1 cellular context compared by ENCODE assay signal in the genomic region with DNA sequence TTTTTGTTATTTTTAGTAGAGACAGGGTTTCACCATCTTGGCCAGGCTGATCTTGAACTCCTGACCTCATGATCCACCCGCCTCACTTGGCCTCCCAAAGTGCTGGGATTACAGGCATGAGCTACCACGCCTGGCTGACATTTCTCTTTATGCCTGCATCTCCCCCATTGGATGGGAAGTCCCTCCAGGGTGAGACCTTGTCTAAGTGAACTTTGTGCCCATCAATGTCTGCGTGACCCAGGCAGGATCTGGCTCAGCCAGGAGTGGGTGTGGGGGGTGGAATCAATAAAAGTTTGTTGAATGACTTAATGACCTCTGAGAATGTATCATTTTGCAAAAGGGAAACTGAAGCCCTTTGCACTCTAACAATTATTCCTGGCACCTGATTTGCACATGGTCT.
A peak's percentile ranks its signal among the peaks of the same experiment; 100 is the strongest.
TF ChIP-seq lines count a peak whose summit lies in the region.

No MANE protein-coding gene starts in this region.

TF ChIP-seq in HepG2, 621 proteins besides CTCF, POLR2A, EP300 and RAD21 (continued from another document):
- TF ChIP-seq, protein P1, sequence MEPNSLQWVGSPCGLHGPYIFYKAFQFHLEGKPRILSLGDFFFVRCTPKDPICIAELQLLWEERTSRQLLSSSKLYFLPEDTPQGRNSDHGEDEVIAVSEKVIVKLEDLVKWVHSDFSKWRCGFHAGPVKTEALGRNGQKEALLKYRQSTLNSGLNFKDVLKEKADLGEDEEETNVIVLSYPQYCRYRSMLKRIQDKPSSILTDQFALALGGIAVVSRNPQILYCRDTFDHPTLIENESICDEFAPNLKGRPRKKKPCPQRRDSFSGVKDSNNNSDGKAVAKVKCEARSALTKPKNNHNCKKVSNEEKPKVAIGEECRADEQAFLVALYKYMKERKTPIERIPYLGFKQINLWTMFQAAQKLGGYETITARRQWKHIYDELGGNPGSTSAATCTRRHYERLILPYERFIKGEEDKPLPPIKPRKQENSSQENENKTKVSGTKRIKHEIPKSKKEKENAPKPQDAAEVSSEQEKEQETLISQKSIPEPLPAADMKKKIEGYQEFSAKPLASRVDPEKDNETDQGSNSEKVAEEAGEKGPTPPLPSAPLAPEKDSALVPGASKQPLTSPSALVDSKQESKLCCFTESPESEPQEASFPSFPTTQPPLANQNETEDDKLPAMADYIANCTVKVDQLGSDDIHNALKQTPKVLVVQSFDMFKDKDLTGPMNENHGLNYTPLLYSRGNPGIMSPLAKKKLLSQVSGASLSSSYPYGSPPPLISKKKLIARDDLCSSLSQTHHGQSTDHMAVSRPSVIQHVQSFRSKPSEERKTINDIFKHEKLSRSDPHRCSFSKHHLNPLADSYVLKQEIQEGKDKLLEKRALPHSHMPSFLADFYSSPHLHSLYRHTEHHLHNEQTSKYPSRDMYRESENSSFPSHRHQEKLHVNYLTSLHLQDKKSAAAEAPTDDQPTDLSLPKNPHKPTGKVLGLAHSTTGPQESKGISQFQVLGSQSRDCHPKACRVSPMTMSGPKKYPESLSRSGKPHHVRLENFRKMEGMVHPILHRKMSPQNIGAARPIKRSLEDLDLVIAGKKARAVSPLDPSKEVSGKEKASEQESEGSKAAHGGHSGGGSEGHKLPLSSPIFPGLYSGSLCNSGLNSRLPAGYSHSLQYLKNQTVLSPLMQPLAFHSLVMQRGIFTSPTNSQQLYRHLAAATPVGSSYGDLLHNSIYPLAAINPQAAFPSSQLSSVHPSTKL (CRISPR knock-in tag; IDR thresholded peaks at IDR 0.05), result peak; percentile 63
- TF ChIP-seq PTBP1 (IDR thresholded peaks at IDR 0.05; ENCODE audit: low read depth, low read length, poor library complexity, severe bottlenecking) (no peak), ESRRA (CRISPR knock-in tag; IDR thresholded peaks at IDR 0.05; ENCODE audit: low read depth) (peak; percentile 80; the same call in 1 of the 2 replicates), XRCC5 (optimal IDR thresholded peaks at IDR 0.05; ENCODE audit: low read length) (no peak), ZNF430 (CRISPR knock-in tag; IDR thresholded peaks at IDR 0.05) (0 out of 2 replicates have a peak, but pooled peaks have one; percentile 37), DPF2 (CRISPR knock-in tag; IDR thresholded peaks at IDR 0.05; ENCODE audit: borderline replicate concordance, low read depth) (peak; percentile 40; the same call in 1 of the 2 replicates), ZNF629 (CRISPR knock-in tag; conservative IDR thresholded peaks at IDR 0.05) (peak; percentile 68), DR1 (CRISPR knock-in tag; IDR thresholded peaks at IDR 0.05) (no peak), ZNF761 (CRISPR knock-in tag; conservative IDR thresholded peaks at IDR 0.05) (no peak), ZNF24 (IDR thresholded peaks at IDR 0.05) (0 out of 2 replicates have a peak, but pooled peaks have one; percentile 34), TBX3 (IDR thresholded peaks at IDR 0.05; ENCODE audit: borderline replicate concordance) (0 out of 2 replicates have a peak, but pooled peaks have one; percentile 11), SRSF1 (optimal IDR thresholded peaks at IDR 0.05; ENCODE audit: low read depth, low read length) (no peak), GTF3A (CRISPR knock-in tag; conservative IDR thresholded peaks at IDR 0.05) (no peak), ZNF124 (CRISPR knock-in tag; IDR thresholded peaks at IDR 0.05) (no peak), ZBTB3 (CRISPR knock-in tag; IDR thresholded peaks at IDR 0.05; ENCODE audit: borderline replicate concordance, low read depth) (no peak), ONECUT2 (CRISPR knock-in tag; IDR thresholded peaks at IDR 0.05) (peak; percentile 87), SIX4 (CRISPR knock-in tag; IDR thresholded peaks at IDR 0.05) (no peak), ZNF749 (CRISPR knock-in tag; IDR thresholded peaks at IDR 0.05; ENCODE audit: borderline replicate concordance) (no peak), KAT7 (CRISPR knock-in tag; IDR thresholded peaks at IDR 0.05; ENCODE audit: borderline replicate concordance) (no peak), SALL1 (CRISPR knock-in tag; IDR thresholded peaks at IDR 0.05) (peak; percentile 86), ZMYM2 (CRISPR knock-in tag; IDR thresholded peaks at IDR 0.05) (peak; percentile 97), ARNT2 (CRISPR knock-in tag; IDR thresholded peaks at IDR 0.05; ENCODE audit: low read depth) (no peak), ZNF605 (CRISPR knock-in tag; IDR thresholded peaks at IDR 0.05) (no peak; the same call in 1 of the 2 replicates), HNF4G (IDR thresholded peaks at IDR 0.05; ENCODE audit: borderline replicate concordance, low read depth, low read length) (0 out of 2 replicates have a peak, but pooled peaks have one; percentile 27), HNF4G (CRISPR knock-in tag; IDR thresholded peaks at IDR 0.05; ENCODE audit: borderline replicate concordance, low read depth) (no peak), MEIS1 (CRISPR knock-in tag; IDR thresholded peaks at IDR 0.05; ENCODE audit: borderline replicate concordance) (peak; percentile 45; the same call in 1 of the 2 replicates), FOXM1 (CRISPR knock-in tag; IDR thresholded peaks at IDR 0.05) (no peak), MIER2 (CRISPR knock-in tag; IDR thresholded peaks at IDR 0.05) (no peak), NFIB (CRISPR knock-in tag; IDR thresholded peaks at IDR 0.05; ENCODE audit: borderline replicate concordance) (no peak), MTF1 (CRISPR knock-in tag; IDR thresholded peaks at IDR 0.05) (no peak), TEAD3 (CRISPR knock-in tag; optimal IDR thresholded peaks at IDR 0.05; ENCODE audit: borderline replicate concordance) (peak; percentile 50), ZNF383 (CRISPR knock-in tag; IDR thresholded peaks at IDR 0.05; ENCODE audit: borderline replicate concordance) (no peak), YY1 (IDR thresholded peaks at IDR 0.05; ENCODE audit: insufficient read depth, insufficient replicate concordance, low read depth, low read length) (no peak), TOPORS (CRISPR knock-in tag; IDR thresholded peaks at IDR 0.05) (no peak), ZMYM4 (CRISPR knock-in tag; IDR thresholded peaks at IDR 0.05) (0 out of 2 replicates have a peak, but pooled peaks have one; percentile 32), ZNF3 (CRISPR knock-in tag; IDR thresholded peaks at IDR 0.05) (peak; percentile 100), FOXA3 (CRISPR knock-in tag; IDR thresholded peaks at IDR 0.05) (peak; percentile 23; the same call in 1 of the 2 replicates), PAX8 (CRISPR knock-in tag; IDR thresholded peaks at IDR 0.05; ENCODE audit: borderline replicate concordance) (no peak), MIER3 (CRISPR knock-in tag; IDR thresholded peaks at IDR 0.05; ENCODE audit: borderline replicate concordance) (peak; percentile 64; the same call in 1 of the 2 replicates), FOXP1 (IDR thresholded peaks at IDR 0.05) (no peak), FOXP1 (CRISPR knock-in tag; IDR thresholded peaks at IDR 0.05) (no peak), MXI1 (IDR thresholded peaks at IDR 0.05; ENCODE audit: borderline replicate concordance, low read depth, low read length) (no peak), JUN (CRISPR knock-in tag; IDR thresholded peaks at IDR 0.05) (0 out of 2 replicates have a peak, but pooled peaks have one; percentile 37), PITX1 (CRISPR knock-in tag; IDR thresholded peaks at IDR 0.05) (peak; percentile 75), ZNF20 (CRISPR knock-in tag; IDR thresholded peaks at IDR 0.05) (no peak), KLF13 (CRISPR knock-in tag; IDR thresholded peaks at IDR 0.05) (no peak), ZNF501 (CRISPR knock-in tag; IDR thresholded peaks at IDR 0.05) (peak; percentile 40; the same call in 1 of the 2 replicates), YEATS2 (CRISPR knock-in tag; IDR thresholded peaks at IDR 0.05; ENCODE audit: borderline replicate concordance) (no peak), TSC22D2 (CRISPR knock-in tag; IDR thresholded peaks at IDR 0.05; ENCODE audit: borderline replicate concordance) (no peak), ARNTL (CRISPR knock-in tag; IDR thresholded peaks at IDR 0.05) (peak; percentile 74), ZBTB7B (CRISPR knock-in tag; IDR thresholded peaks at IDR 0.05) (peak; percentile 31; the same call in 1 of the 2 replicates)
- TF ChIP-seq, protein P2, sequence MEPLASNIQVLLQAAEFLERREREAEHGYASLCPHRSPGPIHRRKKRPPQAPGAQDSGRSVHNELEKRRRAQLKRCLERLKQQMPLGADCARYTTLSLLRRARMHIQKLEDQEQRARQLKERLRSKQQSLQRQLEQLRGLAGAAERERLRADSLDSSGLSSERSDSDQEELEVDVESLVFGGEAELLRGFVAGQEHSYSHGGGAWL (CRISPR knock-in tag; IDR thresholded peaks at IDR 0.05), result no peak
- TF ChIP-seq, protein P3, sequence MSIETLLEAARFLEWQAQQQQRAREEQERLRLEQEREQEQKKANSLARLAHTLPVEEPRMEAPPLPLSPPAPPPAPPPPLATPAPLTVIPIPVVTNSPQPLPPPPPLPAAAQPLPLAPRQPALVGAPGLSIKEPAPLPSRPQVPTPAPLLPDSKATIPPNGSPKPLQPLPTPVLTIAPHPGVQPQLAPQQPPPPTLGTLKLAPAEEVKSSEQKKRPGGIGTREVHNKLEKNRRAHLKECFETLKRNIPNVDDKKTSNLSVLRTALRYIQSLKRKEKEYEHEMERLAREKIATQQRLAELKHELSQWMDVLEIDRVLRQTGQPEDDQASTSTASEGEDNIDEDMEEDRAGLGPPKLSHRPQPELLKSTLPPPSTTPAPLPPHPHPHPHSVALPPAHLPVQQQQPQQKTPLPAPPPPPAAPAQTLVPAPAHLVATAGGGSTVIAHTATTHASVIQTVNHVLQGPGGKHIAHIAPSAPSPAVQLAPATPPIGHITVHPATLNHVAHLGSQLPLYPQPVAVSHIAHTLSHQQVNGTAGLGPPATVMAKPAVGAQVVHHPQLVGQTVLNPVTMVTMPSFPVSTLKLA (IDR thresholded peaks at IDR 0.05), result no peak
- TF ChIP-seq, protein P4, sequence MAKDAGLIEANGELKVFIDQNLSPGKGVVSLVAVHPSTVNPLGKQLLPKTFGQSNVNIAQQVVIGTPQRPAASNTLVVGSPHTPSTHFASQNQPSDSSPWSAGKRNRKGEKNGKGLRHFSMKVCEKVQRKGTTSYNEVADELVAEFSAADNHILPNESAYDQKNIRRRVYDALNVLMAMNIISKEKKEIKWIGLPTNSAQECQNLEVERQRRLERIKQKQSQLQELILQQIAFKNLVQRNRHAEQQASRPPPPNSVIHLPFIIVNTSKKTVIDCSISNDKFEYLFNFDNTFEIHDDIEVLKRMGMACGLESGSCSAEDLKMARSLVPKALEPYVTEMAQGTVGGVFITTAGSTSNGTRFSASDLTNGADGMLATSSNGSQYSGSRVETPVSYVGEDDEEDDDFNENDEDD (CRISPR knock-in tag; IDR thresholded peaks at IDR 0.05; ENCODE audit: borderline replicate concordance), result 0 out of 2 replicates have a peak, but pooled peaks have one; percentile 13
- TF ChIP-seq, protein P5, sequence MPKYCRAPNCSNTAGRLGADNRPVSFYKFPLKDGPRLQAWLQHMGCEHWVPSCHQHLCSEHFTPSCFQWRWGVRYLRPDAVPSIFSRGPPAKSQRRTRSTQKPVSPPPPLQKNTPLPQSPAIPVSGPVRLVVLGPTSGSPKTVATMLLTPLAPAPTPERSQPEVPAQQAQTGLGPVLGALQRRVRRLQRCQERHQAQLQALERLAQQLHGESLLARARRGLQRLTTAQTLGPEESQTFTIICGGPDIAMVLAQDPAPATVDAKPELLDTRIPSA (CRISPR knock-in tag; IDR thresholded peaks at IDR 0.05; ENCODE audit: borderline replicate concordance), result no peak
- TF ChIP-seq, protein P6, sequence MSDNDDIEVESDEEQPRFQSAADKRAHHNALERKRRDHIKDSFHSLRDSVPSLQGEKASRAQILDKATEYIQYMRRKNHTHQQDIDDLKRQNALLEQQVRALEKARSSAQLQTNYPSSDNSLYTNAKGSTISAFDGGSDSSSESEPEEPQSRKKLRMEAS (IDR thresholded peaks at IDR 0.05), result 0 out of 2 replicates have a peak, but pooled peaks have one; percentile 3
- TF ChIP-seq, protein P7, sequence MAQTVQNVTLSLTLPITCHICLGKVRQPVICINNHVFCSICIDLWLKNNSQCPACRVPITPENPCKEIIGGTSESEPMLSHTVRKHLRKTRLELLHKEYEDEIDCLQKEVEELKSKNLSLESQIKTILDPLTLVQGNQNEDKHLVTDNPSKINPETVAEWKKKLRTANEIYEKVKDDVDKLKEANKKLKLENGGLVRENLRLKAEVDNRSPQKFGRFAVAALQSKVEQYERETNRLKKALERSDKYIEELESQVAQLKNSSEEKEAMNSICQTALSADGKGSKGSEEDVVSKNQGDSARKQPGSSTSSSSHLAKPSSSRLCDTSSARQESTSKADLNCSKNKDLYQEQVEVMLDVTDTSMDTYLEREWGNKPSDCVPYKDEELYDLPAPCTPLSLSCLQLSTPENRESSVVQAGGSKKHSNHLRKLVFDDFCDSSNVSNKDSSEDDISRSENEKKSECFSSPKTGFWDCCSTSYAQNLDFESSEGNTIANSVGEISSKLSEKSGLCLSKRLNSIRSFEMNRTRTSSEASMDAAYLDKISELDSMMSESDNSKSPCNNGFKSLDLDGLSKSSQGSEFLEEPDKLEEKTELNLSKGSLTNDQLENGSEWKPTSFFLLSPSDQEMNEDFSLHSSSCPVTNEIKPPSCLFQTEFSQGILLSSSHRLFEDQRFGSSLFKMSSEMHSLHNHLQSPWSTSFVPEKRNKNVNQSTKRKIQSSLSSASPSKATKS (CRISPR knock-in tag; IDR thresholded peaks at IDR 0.05), result no peak
- TF ChIP-seq, protein P8, sequence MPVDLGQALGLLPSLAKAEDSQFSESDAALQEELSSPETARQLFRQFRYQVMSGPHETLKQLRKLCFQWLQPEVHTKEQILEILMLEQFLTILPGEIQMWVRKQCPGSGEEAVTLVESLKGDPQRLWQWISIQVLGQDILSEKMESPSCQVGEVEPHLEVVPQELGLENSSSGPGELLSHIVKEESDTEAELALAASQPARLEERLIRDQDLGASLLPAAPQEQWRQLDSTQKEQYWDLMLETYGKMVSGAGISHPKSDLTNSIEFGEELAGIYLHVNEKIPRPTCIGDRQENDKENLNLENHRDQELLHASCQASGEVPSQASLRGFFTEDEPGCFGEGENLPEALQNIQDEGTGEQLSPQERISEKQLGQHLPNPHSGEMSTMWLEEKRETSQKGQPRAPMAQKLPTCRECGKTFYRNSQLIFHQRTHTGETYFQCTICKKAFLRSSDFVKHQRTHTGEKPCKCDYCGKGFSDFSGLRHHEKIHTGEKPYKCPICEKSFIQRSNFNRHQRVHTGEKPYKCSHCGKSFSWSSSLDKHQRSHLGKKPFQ (CRISPR knock-in tag; IDR thresholded peaks at IDR 0.05; ENCODE audit: insufficient replicate concordance), result no peak
- TF ChIP-seq, protein P9, sequence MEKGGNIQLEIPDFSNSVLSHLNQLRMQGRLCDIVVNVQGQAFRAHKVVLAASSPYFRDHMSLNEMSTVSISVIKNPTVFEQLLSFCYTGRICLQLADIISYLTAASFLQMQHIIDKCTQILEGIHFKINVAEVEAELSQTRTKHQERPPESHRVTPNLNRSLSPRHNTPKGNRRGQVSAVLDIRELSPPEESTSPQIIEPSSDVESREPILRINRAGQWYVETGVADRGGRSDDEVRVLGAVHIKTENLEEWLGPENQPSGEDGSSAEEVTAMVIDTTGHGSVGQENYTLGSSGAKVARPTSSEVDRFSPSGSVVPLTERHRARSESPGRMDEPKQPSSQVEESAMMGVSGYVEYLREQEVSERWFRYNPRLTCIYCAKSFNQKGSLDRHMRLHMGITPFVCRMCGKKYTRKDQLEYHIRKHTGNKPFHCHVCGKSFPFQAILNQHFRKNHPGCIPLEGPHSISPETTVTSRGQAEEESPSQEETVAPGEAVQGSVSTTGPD (CRISPR knock-in tag; IDR thresholded peaks at IDR 0.05), result 0 out of 2 replicates have a peak, but pooled peaks have one; percentile 52
